19 cellular contexts compared by ENCODE assay signal in the genomic region with DNA sequence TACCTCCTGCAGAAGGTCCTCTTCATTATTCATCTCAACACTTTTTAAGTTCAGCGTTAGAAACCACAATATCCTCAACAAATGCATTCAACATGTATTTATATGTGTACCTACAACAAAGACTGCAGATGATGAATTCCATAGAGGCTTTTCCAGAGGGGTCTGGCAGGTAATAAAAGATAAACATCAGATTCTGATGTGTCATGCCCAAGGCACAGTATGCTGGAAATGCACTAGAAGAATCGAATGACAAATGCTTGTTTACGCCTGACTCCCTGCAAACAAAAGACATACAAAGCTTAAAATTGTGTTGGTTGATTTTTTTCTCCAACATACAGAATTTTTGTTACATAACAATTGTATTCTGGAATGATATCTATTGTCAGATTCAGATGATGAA. TPM values are rescaled to one million over a fixed set of nuclear protein-coding genes. Genes with fewer than 3 reads are reported as not detected.
"Had no signal": no experiment of that assay in that cellular context is flagged by ENCODE, and none has a peak within 500 bp of the region (broad histone marks: within the 10 kb centered on the region; RNA-seq: fewer than 3 reads in every experiment).

A gene with protein sequence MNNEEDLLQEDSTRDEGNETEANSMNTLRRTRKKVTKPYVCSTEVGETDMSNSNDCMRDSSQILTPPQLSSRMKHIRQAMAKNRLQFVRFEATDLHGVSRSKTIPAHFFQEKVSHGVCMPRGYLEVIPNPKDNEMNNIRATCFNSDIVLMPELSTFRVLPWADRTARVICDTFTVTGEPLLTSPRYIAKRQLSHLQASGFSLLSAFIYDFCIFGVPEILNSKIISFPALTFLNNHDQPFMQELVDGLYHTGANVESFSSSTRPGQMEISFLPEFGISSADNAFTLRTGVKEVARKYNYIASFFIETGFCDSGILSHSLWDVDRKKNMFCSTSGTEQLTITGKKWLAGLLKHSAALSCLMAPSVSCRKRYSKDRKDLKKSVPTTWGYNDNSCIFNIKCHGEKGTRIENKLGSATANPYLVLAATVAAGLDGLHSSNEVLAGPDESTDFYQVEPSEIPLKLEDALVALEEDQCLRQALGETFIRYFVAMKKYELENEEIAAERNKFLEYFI (minus strand): TSS at position 73 of the 400 bp plus-strand sequence. CDS start 40 bp downstream, at position 33.

- DNase-seq: dermis blood vessel endothelial cell; esophagus squamous epithelium; foreskin fibroblast; glutamatergic neuron; left cardiac atrium; left ventricle myocardium inferior; lower lobe of right lung; midbrain; occipital lobe; pancreas; right cardiac atrium; small intestine; stimulated activated CD4-positive, alpha-beta T cell treated with anti-CD3 and anti-CD28 coated beads, Interleukin-12 subunit alpha, Interleukin-12 subunit beta, amount 100 ng/mL, for 4 hours; stimulated activated naive CD4-positive, alpha-beta T cell; stomach; substantia nigra; uterus had no signal

- H3K9me3 ChIP-seq: esophagus squamous epithelium, gastroesophageal sphincter, left ventricle myocardium inferior, lower lobe of right lung, pancreas, stomach, uterus had no signal

- H3K4me1 ChIP-seq: esophagus squamous epithelium, gastroesophageal sphincter, left ventricle myocardium inferior, lower lobe of right lung, pancreas, stomach, uterus had no signal

- H3K27ac ChIP-seq: esophagus squamous epithelium, gastroesophageal sphincter, left ventricle myocardium inferior, lower lobe of right lung, pancreas, stomach, uterus had no signal

- H3K27me3 ChIP-seq: esophagus squamous epithelium, gastroesophageal sphincter, pancreas, stomach, uterus had no signal

- H3K36me3 ChIP-seq: esophagus squamous epithelium, gastroesophageal sphincter, left ventricle myocardium inferior, lower lobe of right lung, pancreas, stomach, uterus had no signal

- ATAC-seq: gastroesophageal sphincter, left cardiac atrium, lower lobe of right lung, pancreas, right cardiac atrium had no signal

- H3K4me3 ChIP-seq: esophagus squamous epithelium, gastroesophageal sphincter, left ventricle myocardium inferior, lower lobe of right lung, pancreas, stomach, uterus had no signal

RNA-seq across cellular contexts. Expression of the gene that starts here (rescaled TPM):
- polyA plus RNA-seq: keratinocyte, right cardiac atrium, small intestine had no signal
